In genomic region chr15:37107071-37107753, GRCh38 we compare ENCODE assay signal across 1 cellular context.
TF ChIP-seq lines count a peak whose summit lies in the region.

No MANE protein-coding gene starts in this region.

TF ChIP-seq in H1, 55 proteins besides CTCF, POLR2A, EP300 and RAD21:
- TF ChIP-seq BCL11A (IDR thresholded peaks at IDR 0.05; ENCODE audit: low read depth in 2 of 2, low read length in 2 of 2) (no peak), EZH2 (IDR thresholded peaks at IDR 0.05; ENCODE audit: low read depth, low read length, severe bottlenecking) (peak; percentile 32), ASH2L (IDR thresholded peaks at IDR 0.05; ENCODE audit: low read length) (peak; percentile 33), SUZ12 (IDR thresholded peaks at IDR 0.05; ENCODE audit: low read length) (peak; percentile 29; the same call in 1 of the 2 replicates), TEAD4 (IDR thresholded peaks at IDR 0.05; ENCODE audit: low read depth, low read length) (no peak), FOSL1 (IDR thresholded peaks at IDR 0.05; ENCODE audit: insufficient read depth, low read depth, low read length) (no peak), SP1 (IDR thresholded peaks at IDR 0.05; ENCODE audit: low read depth, low read length) (0 out of 2 replicates have a peak, but pooled peaks have one; percentile 51), TAF7 (optimal IDR thresholded peaks at IDR 0.05; ENCODE audit: borderline replicate concordance, low read depth, low read length) (no peak)
TF ChIP-seq in H1: peak in this region for 4.
